1 cellular context compared by ENCODE assay signal in genomic region chr11:10743354-10744035, GRCh38.
A peak's percentile ranks its signal among the peaks of the same experiment; 100 is the strongest.
TF ChIP-seq lines count a peak whose summit lies in the region.

No MANE protein-coding gene starts in this region.

TF ChIP-seq in K562, 482 proteins besides CTCF, POLR2A, EP300 and RAD21 (continued from another document):
- peak; percentile 60; the same call in 1 of the 2 replicates for TF ChIP-seq ATF6 (CRISPR knock-in tag; IDR thresholded peaks at IDR 0.05)
- peak; percentile 32; the same call in 1 of the 2 replicates for TF ChIP-seq L3MBTL2 (IDR thresholded peaks at IDR 0.05)
- TF ChIP-seq MBD1 (CRISPR knock-in tag; IDR thresholded peaks at IDR 0.05), result no peak
- no peak for TF ChIP-seq ZBTB12 (CRISPR knock-in tag; IDR thresholded peaks at IDR 0.05)
- no peak for TF ChIP-seq NR4A1 (CRISPR knock-in tag; IDR thresholded peaks at IDR 0.05)
- TF ChIP-seq NR4A1 (tag; IDR thresholded peaks at IDR 0.05), result peak; percentile 41; the same call in 1 of the 2 replicates
- no peak for TF ChIP-seq ZBTB7A (IDR thresholded peaks at IDR 0.05; ENCODE audit: borderline replicate concordance, control insufficient read depth, low read depth, low read length)
- no peak for TF ChIP-seq DPF2 (IDR thresholded peaks at IDR 0.05)
- no peak for TF ChIP-seq POLR2B (IDR thresholded peaks at IDR 0.05; ENCODE audit: low read depth, partially characterized antibody)
- no peak for TF ChIP-seq E2F3 (CRISPR knock-in tag; IDR thresholded peaks at IDR 0.05)
- no peak for TF ChIP-seq NCOA1 (IDR thresholded peaks at IDR 0.05; ENCODE audit: low read depth)
- no peak for TF ChIP-seq MLX (CRISPR knock-in tag; conservative IDR thresholded peaks at IDR 0.05)
- TF ChIP-seq ZNF133 (CRISPR knock-in tag; IDR thresholded peaks at IDR 0.05), result no peak
- no peak for TF ChIP-seq KLF1 (tag; IDR thresholded peaks at IDR 0.05)
- no peak for TF ChIP-seq EHMT2 (IDR thresholded peaks at IDR 0.05)
- TF ChIP-seq ZZZ3 (IDR thresholded peaks at IDR 0.05), result no peak
- peak; percentile 18; the same call in 1 of the 2 replicates for TF ChIP-seq RNF2 (IDR thresholded peaks at IDR 0.05)
- TF ChIP-seq GATAD2B (IDR thresholded peaks at IDR 0.05; ENCODE audit: borderline replicate concordance), result no peak
- no peak for TF ChIP-seq ETV5 (CRISPR knock-in tag; IDR thresholded peaks at IDR 0.05; ENCODE audit: low read depth)
- no peak for TF ChIP-seq HNRNPUL1 (IDR thresholded peaks at IDR 0.05; ENCODE audit: low read length)
- TF ChIP-seq E2F6 (IDR thresholded peaks at IDR 0.05; ENCODE audit: borderline replicate concordance in 1 of 2, extremely low read depth in 1 of 2, insufficient read depth in 1 of 2, insufficient read length in 1 of 2, low read depth in 1 of 2, low read length in 1 of 2, poor library complexity in 1 of 2, severe bottlenecking in 1 of 2), result peak in 1 of 2 experiments; percentile 16
- TF ChIP-seq ZNF239 (CRISPR knock-in tag; IDR thresholded peaks at IDR 0.05), result no peak
- no peak for TF ChIP-seq ARID3A (IDR thresholded peaks at IDR 0.05; ENCODE audit: borderline replicate concordance, low read depth, low read length)
- TF ChIP-seq HES1 (IDR thresholded peaks at IDR 0.05; ENCODE audit: low read depth), result no peak
- TF ChIP-seq ELK1 (CRISPR knock-in tag; IDR thresholded peaks at IDR 0.05), result no peak
- TF ChIP-seq ESRRA (IDR thresholded peaks at IDR 0.05; ENCODE audit: borderline replicate concordance, low read depth), result peak; percentile 53; the same call in 1 of the 2 replicates
- TF ChIP-seq GTF2E2 (tag; IDR thresholded peaks at IDR 0.05), result 0 out of 2 replicates have a peak, but pooled peaks have one; percentile 72
- TF ChIP-seq MYNN (IDR thresholded peaks at IDR 0.05), result no peak
- no peak for TF ChIP-seq MYNN (CRISPR knock-in tag; IDR thresholded peaks at IDR 0.05)
- TF ChIP-seq ID3 (CRISPR knock-in tag; IDR thresholded peaks at IDR 0.05), result no peak
- TF ChIP-seq ID3 (tag; IDR thresholded peaks at IDR 0.05), result 0 out of 2 replicates have a peak, but pooled peaks have one; percentile 52
- no peak for TF ChIP-seq DLX4 (CRISPR knock-in tag; IDR thresholded peaks at IDR 0.05)
- no peak for TF ChIP-seq SIN3A (IDR thresholded peaks at IDR 0.05; ENCODE audit: borderline replicate concordance in 2 of 2, control insufficient read depth in 1 of 2, low read depth in 2 of 2, low read length in 2 of 2)
